22 cellular contexts compared by ENCODE assay signal in the genomic region with DNA sequence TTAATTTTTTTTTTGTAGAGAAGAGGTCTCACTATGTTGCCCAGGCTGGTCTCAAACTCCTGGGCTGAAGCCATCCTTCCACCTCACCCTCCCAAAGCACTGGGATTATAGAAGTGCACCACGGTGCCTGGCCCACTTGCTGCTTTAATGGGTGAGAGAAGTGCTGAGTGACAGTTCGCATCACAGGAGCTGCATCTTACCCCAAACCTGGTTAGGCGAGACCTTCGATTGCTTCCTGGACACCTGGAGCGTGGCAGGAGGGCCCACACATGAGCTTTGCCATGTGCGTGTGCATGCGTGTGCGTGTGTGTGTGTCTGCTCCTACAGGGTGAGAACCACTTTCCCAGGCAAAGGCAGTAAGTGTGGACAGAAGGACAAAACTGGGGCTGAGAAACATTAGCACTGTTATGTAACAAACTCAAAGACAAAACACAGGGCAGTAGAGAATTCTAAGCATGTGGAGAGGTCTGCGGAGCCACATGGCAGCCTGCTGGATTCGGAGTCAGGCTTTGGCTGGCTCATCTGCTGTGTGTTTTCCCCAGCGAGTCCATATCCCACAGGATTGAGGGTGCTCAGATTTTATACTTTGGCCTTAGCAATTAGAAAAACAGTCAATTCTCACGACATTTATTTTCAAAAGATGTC. TPM values are rescaled to one million over a fixed set of nuclear protein-coding genes. Genes with fewer than 3 reads are reported as not detected.
DNase-seq lines count a peak whose midpoint lies in the region; ATAC-seq and TF ChIP-seq lines count a peak whose summit lies in the region.
"Had no signal": no experiment of that assay in that cellular context is flagged by ENCODE, and none has a peak within 500 bp of the region (broad histone marks: within the 10 kb centered on the region; RNA-seq: fewer than 3 reads in every experiment).

No MANE protein-coding gene starts in this region.

- CTCF ChIA-PET in activated CD8-positive, alpha-beta T cell treated with anti-CD3 and anti-CD28 coated beads for 36 hours (lab: Charles Lee): interaction anchor here (1.2 to 1.3 kb wide), 2 partner anchors 71 to 100 kb away, joined by 3 read pairs; no protein-coding TSS in a partner anchor

- no peak for TF ChIP-seq POLR2A in heart left ventricle (IDR thresholded peaks at IDR 0.05)
- TF ChIP-seq POLR2A in sigmoid colon (IDR thresholded peaks at IDR 0.05): no peak

- H3K4me1 ChIP-seq in heart left ventricle (peaks cover 0 to 22% (median 7%) of the 10 kb centered on the region in 12 donors), sigmoid colon (peaks cover 0 to 47% (median 24%) of the 10 kb centered on the region in 4 donors)
- H3K4me1 ChIP-seq: pancreas had no signal

- intact Hi-C loops in heart left ventricle (cut with DNase I): no loop called here
- intact Hi-C loops in sigmoid colon (cut with DNase I): no loop called here
- intact Hi-C loops in activated CD8-positive, alpha-beta T cell treated with anti-CD3 and anti-CD28 coated beads for 36 hours (cut with micrococcal nuclease): no loop called here

- H3K27ac ChIP-seq in heart left ventricle (peak overlapping the region in 6 of 12 donors; percentile 27 to 67 (median 57)), sigmoid colon (peak overlapping the region in 3 of 4 donors; percentile 59 to 78 (median 75))
- H3K27ac ChIP-seq: pancreas, SK-N-MC had no signal

- no peaks in the 10 kb centered on the region for H3K36me3 Mint-ChIP-seq in activated CD8-positive, alpha-beta T cell treated with anti-CD3 and anti-CD28 coated beads for 36 hours (ENCODE audit: low read depth)
- H3K36me3 Mint-ChIP-seq: activated naive CD8-positive, alpha-beta T cell treated with anti-CD3 and anti-CD28 coated beads for 36 hours; CD8-positive, alpha-beta T cell; natural killer cell treated with Interleukin-12 subunit alpha and Interleukin-12 subunit beta and Interleukin-15 and Interleukin-18, amount 100 ng/mL, for 72 hours had no signal

- no peaks in the 10 kb centered on the region for H3K9me3 Mint-ChIP-seq in activated CD8-positive, alpha-beta T cell treated with anti-CD3 and anti-CD28 coated beads for 36 hours
- H3K9me3 Mint-ChIP-seq: activated naive CD8-positive, alpha-beta T cell treated with anti-CD3 and anti-CD28 coated beads for 36 hours; activated T-helper 2 cell treated with anti-CD3 and anti-CD28 coated beads, Interferon-gamma antibody, Interleukin-2, Interleukin-4, amounts not matched to agents 10 μg/mL and 5 μg/mL and 100 μg/mL, durations not matched to agents 14 hours and 24 hours and 36 hours; CD8-positive, alpha-beta T cell; natural killer cell treated with Interleukin-12 subunit alpha and Interleukin-12 subunit beta and Interleukin-15 and Interleukin-18, amount 100 ng/mL, for 72 hours had no signal

- H3K36me3 ChIP-seq in heart left ventricle (no peaks in the 10 kb centered on the region), sigmoid colon (no peaks in the 10 kb centered on the region)
- H3K36me3 ChIP-seq: pancreas had no signal

- POLR2A ChIA-PET in activated CD8-positive, alpha-beta T cell treated with anti-CD3 and anti-CD28 coated beads for 36 hours (lab: Charles Lee): no interaction called here

- H3K27me3 Mint-ChIP-seq in activated CD8-positive, alpha-beta T cell treated with anti-CD3 and anti-CD28 coated beads for 36 hours: no peaks in the 10 kb centered on the region
- H3K27me3 Mint-ChIP-seq: activated naive CD8-positive, alpha-beta T cell treated with anti-CD3 and anti-CD28 coated beads for 36 hours; natural killer cell treated with Interleukin-12 subunit alpha and Interleukin-12 subunit beta and Interleukin-15 and Interleukin-18, amount 100 ng/mL, for 72 hours had no signal

- in situ Hi-C loops in G401 (cut with HindIII; ENCODE audit: low sequenced_read_pairs): no loop called here

- H3K4me3 Mint-ChIP-seq in activated CD8-positive, alpha-beta T cell treated with anti-CD3 and anti-CD28 coated beads for 36 hours: no peak overlapping the region
- H3K4me3 Mint-ChIP-seq: activated naive CD8-positive, alpha-beta T cell treated with anti-CD3 and anti-CD28 coated beads for 36 hours; CD8-positive, alpha-beta T cell; natural killer cell treated with Interleukin-12 subunit alpha and Interleukin-12 subunit beta and Interleukin-15 and Interleukin-18, amount 100 ng/mL, for 72 hours had no signal

- TF ChIP-seq CTCF in heart left ventricle (IDR thresholded peaks at IDR 0.05) (no peak), sigmoid colon (IDR thresholded peaks at IDR 0.05) (no peak)
- TF ChIP-seq CTCF in activated CD8-positive, alpha-beta T cell treated with anti-CD3 and anti-CD28 coated beads for 36 hours (IDR thresholded peaks at IDR 0.05): no peak

- H3K4me1 Mint-ChIP-seq in activated CD8-positive, alpha-beta T cell treated with anti-CD3 and anti-CD28 coated beads for 36 hours (ENCODE audit: low read depth): no peaks in the 10 kb centered on the region

- peak; percentile 67 for DNase-seq in G401 (ENCODE audit: low spot score)
- DNase-seq in heart left ventricle: peak in 2 of 5 donors; percentile 31 to 51
- no peak for DNase-seq in sigmoid colon
- no peak for DNase-seq in NCI-H1092 treated with DMSO at 0.1 percent for 48 hours (lab: John Stamatoyannopoulos, UW)
- no peak for DNase-seq in activated CD8-positive, alpha-beta T cell treated with anti-CD3 and anti-CD28 coated beads for 36 hours
- DNase-seq in activated gamma-delta T cell treated with Interleukin-2 at 50 U/mL for 16 hours: no peak
- DNase-seq: activated CD4-positive, alpha-beta T cell treated with anti-CD3 and anti-CD28 coated beads, Interleukin-2, amount 50 U/mL, for 4 hours; activated naive CD8-positive, alpha-beta T cell treated with anti-CD3 and anti-CD28 coated beads for 36 hours; CD8-positive, alpha-beta T cell; cerebellar nuclear complex; DMS153; GOT3; NCI-H1694 treated with DMSO at 0.1 percent for 48 hours; NCI-H2171 treated with DMSO at 0.1 percent for 48 hours; NCI-H526 treated with DMSO at 0.1 percent for 48 hours; pancreas; right cardiac atrium; stimulated activated naive CD8-positive, alpha-beta T cell treated with anti-CD3 and anti-CD28 coated beads, Interleukin-15, Interleukin-2, amounts not matched to agents 100 U/mL and 50 U/mL, for 24 hours had no signal

- ATAC-seq in SK-N-SH treated with all-trans-retinoic acid at 6 μM for 48 hours: peak; percentile 77
- peak; percentile 72 to 88 (median 78) for ATAC-seq in heart left ventricle
- no peak for ATAC-seq in activated CD8-positive, alpha-beta T cell treated with anti-CD3 and anti-CD28 coated beads for 36 hours
- ATAC-seq: CD8-positive, alpha-beta T cell; natural killer cell treated with Interleukin-12 subunit alpha and Interleukin-12 subunit beta and Interleukin-15 and Interleukin-18, amount 100 ng/mL, for 72 hours; pancreas; stimulated activated naive CD8-positive, alpha-beta T cell treated with anti-CD3 and anti-CD28 coated beads, Interleukin-15, Interleukin-2, amounts not matched to agents 100 U/mL and 50 U/mL, for 24 hours had no signal

- H3K4me3 ChIP-seq in heart left ventricle (no peak overlapping the region), sigmoid colon (no peak overlapping the region)
- H3K4me3 ChIP-seq: pancreas, SK-N-MC had no signal

- no peaks in the 10 kb centered on the region for H3K27me3 ChIP-seq in heart left ventricle
- H3K27me3 ChIP-seq in sigmoid colon: no peaks in the 10 kb centered on the region
- H3K27me3 ChIP-seq: pancreas had no signal

- 46 to 61% (median 58%) methylated on average over 12 of the region's 12 CpGs for WGBS in heart left ventricle, 4 donors
- 83 to 92% methylated on average over 12 of the region's 12 CpGs for WGBS in sigmoid colon, 2 donors

- TF ChIP-seq EP300 in sigmoid colon (IDR thresholded peaks at IDR 0.05): peak in 1 of 4 donors; percentile 52

- H3K27ac Mint-ChIP-seq in activated CD8-positive, alpha-beta T cell treated with anti-CD3 and anti-CD28 coated beads for 36 hours: no peak overlapping the region
- H3K27ac Mint-ChIP-seq: activated naive CD8-positive, alpha-beta T cell treated with anti-CD3 and anti-CD28 coated beads for 36 hours; activated T-helper 2 cell treated with anti-CD3 and anti-CD28 coated beads, Interferon-gamma antibody, Interleukin-2, Interleukin-4, amounts not matched to agents 10 μg/mL and 5 μg/mL and 100 μg/mL, durations not matched to agents 14 hours and 24 hours and 36 hours; CD8-positive, alpha-beta T cell; natural killer cell treated with Interleukin-12 subunit alpha and Interleukin-12 subunit beta and Interleukin-15 and Interleukin-18, amount 100 ng/mL, for 72 hours had no signal

- H3K9me3 ChIP-seq in heart left ventricle: no peaks in the 10 kb centered on the region
- H3K9me3 ChIP-seq in sigmoid colon: no peaks in the 10 kb centered on the region
- H3K9me3 ChIP-seq: pancreas had no signal

TF ChIP-seq in SK-N-SH treated with all-trans-retinoic acid at 6 μM for 48 hours, 23 proteins besides CTCF, POLR2A, EP300 and RAD21 (continues in another document):
- no peak for TF ChIP-seq BACH2 (CRISPR knock-in tag; IDR thresholded peaks at IDR 0.05; ENCODE audit: borderline replicate concordance)
- no peak for TF ChIP-seq ZC3H10 (CRISPR knock-in tag; IDR thresholded peaks at IDR 0.05)
- TF ChIP-seq, protein P1, sequence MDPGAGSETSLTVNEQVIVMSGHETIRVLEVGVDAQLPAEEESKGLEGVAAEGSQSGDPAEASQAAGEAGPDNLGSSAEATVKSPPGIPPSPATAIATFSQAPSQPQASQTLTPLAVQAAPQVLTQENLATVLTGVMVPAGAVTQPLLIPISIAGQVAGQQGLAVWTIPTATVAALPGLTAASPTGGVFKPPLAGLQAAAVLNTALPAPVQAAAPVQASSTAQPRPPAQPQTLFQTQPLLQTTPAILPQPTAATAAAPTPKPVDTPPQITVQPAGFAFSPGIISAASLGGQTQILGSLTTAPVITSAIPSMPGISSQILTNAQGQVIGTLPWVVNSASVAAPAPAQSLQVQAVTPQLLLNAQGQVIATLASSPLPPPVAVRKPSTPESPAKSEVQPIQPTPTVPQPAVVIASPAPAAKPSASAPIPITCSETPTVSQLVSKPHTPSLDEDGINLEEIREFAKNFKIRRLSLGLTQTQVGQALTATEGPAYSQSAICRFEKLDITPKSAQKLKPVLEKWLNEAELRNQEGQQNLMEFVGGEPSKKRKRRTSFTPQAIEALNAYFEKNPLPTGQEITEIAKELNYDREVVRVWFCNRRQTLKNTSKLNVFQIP (CRISPR knock-in tag; IDR thresholded peaks at IDR 0.05; ENCODE audit: borderline replicate concordance, low read depth): no peak
- no peak for TF ChIP-seq OSR1 (CRISPR knock-in tag; IDR thresholded peaks at IDR 0.05)

RNA-seq across cellular contexts. Expression of a gene that starts 11.7 kb away (rescaled TPM):
- total RNA-seq in G401 (2014; rRNA removed; shearing (Covaris generic)): 35.3 and 71.5 TPM in 2 replicates
- total RNA-seq in heart left ventricle (100 to 1,000 TPM; 101 to 252 (median 123) TPM), sigmoid colon (100 to 1,000 TPM in 1 of 4 donors, 10 to 100 TPM in 3; 64.3 to 102 (median 74.4) TPM)
- polyA plus RNA-seq in heart left ventricle (100 to 1,000 TPM; 136 to 257 TPM), sigmoid colon (100 to 1,000 TPM in 1 of 3 donors, 10 to 100 TPM in 2; 72.9 to 125 (median 86.5) TPM)
- 10 to 100 TPM; 28.0 to 29.6 TPM for total RNA-seq in activated CD8-positive, alpha-beta T cell treated with anti-CD3 and anti-CD28 coated beads for 36 hours

RNA-seq across cellular contexts. Expression of a gene that starts 37.6 kb away (rescaled TPM):
- 189 and 243 TPM in 2 replicates for total RNA-seq in G401 (2014; rRNA removed; shearing (Covaris generic))
- total RNA-seq in heart left ventricle (100 to 1,000 TPM; 138 to 387 (median 181) TPM), sigmoid colon (100 to 1,000 TPM; 135 to 172 (median 154) TPM)
- polyA plus RNA-seq in heart left ventricle (100 to 1,000 TPM; 233 to 593 TPM), sigmoid colon (100 to 1,000 TPM in 1 of 3 donors, 10 to 100 TPM in 2; 76.3 to 113 (median 87.1) TPM)
- 100 to 1,000 TPM; 278 to 282 TPM for total RNA-seq in activated CD8-positive, alpha-beta T cell treated with anti-CD3 and anti-CD28 coated beads for 36 hours
